Comparison of ENCODE assay signal across 8 cellular contexts in the genomic region with DNA sequence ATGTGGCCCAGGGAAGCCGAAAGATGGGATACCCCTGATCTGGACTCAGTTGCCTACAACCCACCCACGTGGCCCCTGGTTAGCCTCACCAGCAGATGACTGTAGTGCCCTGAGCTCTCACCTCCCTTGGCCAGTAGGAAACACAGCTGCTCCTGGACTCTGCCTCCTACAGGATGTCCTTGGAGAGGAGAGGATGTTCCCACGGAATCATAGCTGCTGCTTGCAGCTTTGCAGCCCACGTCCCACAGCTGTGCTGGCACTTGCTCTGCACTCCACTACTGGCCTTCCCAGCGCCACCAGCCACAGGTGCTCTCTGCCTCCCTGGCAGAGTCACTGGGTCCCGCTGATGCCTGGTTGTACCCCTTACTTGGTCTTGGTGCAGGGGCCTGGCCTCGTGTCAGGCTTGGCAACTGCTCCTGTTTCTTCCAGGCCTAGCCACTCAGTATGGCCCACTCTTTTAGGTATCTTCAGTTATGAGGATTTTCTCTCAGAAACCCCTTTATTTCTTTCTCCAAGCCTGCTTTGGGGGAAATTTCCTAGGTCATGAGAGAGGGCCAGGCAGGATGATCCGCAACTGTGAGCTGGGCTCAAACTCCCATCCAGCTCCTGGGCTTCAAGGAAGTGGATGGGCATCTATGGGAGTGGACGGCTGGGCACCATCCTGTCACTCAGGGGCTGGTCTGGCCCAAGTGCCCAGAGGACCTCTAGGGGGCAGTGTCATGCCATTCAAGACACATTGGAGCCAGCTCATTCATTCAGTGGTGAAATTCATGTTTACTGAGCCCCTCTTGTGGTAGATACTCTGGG. TPM values are rescaled to one million over a fixed set of nuclear protein-coding genes. Genes with fewer than 3 reads are reported as not detected.
DNase-seq lines count a peak whose midpoint lies in the region; ATAC-seq, FAIRE-seq and TF ChIP-seq lines count a peak whose summit lies in the region.

No MANE protein-coding gene starts in this region.

- peak; percentile 60 for ATAC-seq in HG02840 (IDR thresholded peaks at IDR 0.05; ENCODE audit: low FRiP score, unreplicated experiment)

- DNase-seq in 8988T (peak; percentile 77), GM12891 (ENCODE audit: insufficient read length, low spot score) (peak; percentile 51), NCI-H82 treated with DMSO at 0.1 percent for 48 hours (lab: John Stamatoyannopoulos, UW; ENCODE audit: unreplicated experiment) (peak; percentile 1), activated T-cell treated with anti-CD3 and anti-CD28 coated beads for 1 hour (ENCODE audit: low read depth) (peak; percentile 59), fibroblast of gingiva (ENCODE audit: low read depth) (peak; percentile 41), neural crest cell (ENCODE audit: low read depth, low spot score) (peak; percentile 58), stromal cell of bone marrow (ENCODE audit: low read depth) (peak; percentile 36)

- TF ChIP-seq CTCF in neural crest cell (conservative IDR thresholded peaks at IDR 0.05): peak; percentile 74

- H3K27me3 Mint-ChIP-seq in neural crest cell (ENCODE audit: low read depth): no peaks in the 10 kb centered on the region

- no peak overlapping the region for H3K4me3 Mint-ChIP-seq in neural crest cell

- H3K36me3 Mint-ChIP-seq in neural crest cell (ENCODE audit: low read depth): peaks cover 9% of the 10 kb centered on the region

- peak; percentile 76 for FAIRE-seq in GM12891 (lab: Jason Lieb, UNC)

- H3K4me1 Mint-ChIP-seq in neural crest cell: peaks cover 4% of the 10 kb centered on the region

- no peak for TF ChIP-seq POLR2A in GM12891 (IDR thresholded peaks at IDR 0.05; ENCODE audit: low read depth, low read length)

- H3K9me3 Mint-ChIP-seq in neural crest cell: no peaks in the 10 kb centered on the region

- no peak overlapping the region for H3K27ac Mint-ChIP-seq in neural crest cell (ENCODE audit: unreplicated experiment)

TF ChIP-seq in GM12891, 5 proteins besides CTCF, POLR2A, EP300 and RAD21:
- TF ChIP-seq POLR2AphosphoS5 (IDR thresholded peaks at IDR 0.05; ENCODE audit: low read depth, low read length) (no peak), POU2F2 (IDR thresholded peaks at IDR 0.05; ENCODE audit: low read depth, low read length) (no peak), PAX5 (IDR thresholded peaks at IDR 0.05; ENCODE audit: insufficient read depth, low read length, severe bottlenecking) (no peak), TAF1 (IDR thresholded peaks at IDR 0.05; ENCODE audit: low read depth, low read length) (no peak), SPI1 (IDR thresholded peaks at IDR 0.05; ENCODE audit: low read depth, low read length) (no peak)
TF ChIP-seq in GM12891: peak in this region for 0.

RNA-seq across cellular contexts. Expression of a gene that starts 16.3 kb away (rescaled TPM):
- polyA plus RNA-seq in GM12891 (2012; ENCODE audit: low read depth, missing spikeins): 3.5 TPM
- 4.9 and 6.2 TPM in 2 replicates for total RNA-seq in neural crest cell

RNA-seq across cellular contexts. Expression of a gene that starts 55.1 kb away (rescaled TPM):
- 2.2 TPM for polyA plus RNA-seq in GM12891 (2012; ENCODE audit: low read depth, missing spikeins)
- total RNA-seq in neural crest cell: 36.9 and 37.2 TPM in 2 replicates

Comparison
In these comparisons a context has a peak if more than half of its experiments do, and no peak if none do; other contexts are left out.
1. Peak in every context shown above with its lines: DNase-seq and ATAC-seq.
2. DNase-seq: peak in every context shown above with its lines; median percentile 77 in 8988T; 59 in activated T-cell treated with anti-CD3 and anti-CD28 coated beads for 1 hour; 58 in neural crest cell; 51 in GM12891; 41 in fibroblast of gingiva; 36 in stromal cell of bone marrow; 1 in NCI-H82 treated with DMSO at 0.1 percent for 48 hours.